In genomic region chr19:49487277-49488045, GRCh38 we compare ENCODE assay signal across 8 cellular contexts. TPM values are rescaled to one million over a fixed set of nuclear protein-coding genes. Genes with fewer than 3 reads are reported as not detected.
A peak's percentile ranks its signal among the peaks of the same experiment; 100 is the strongest.
DNase-seq lines count a peak whose midpoint lies in the region; ATAC-seq and TF ChIP-seq lines count a peak whose summit lies in the region.

Gene RPL13A (plus strand): TSS chr19:49487608. CDS start chr19:49487630, 22 bp downstream.

- H3K4me1 ChIP-seq in OCI-LY3 (ENCODE audit: low read length), result peaks cover 18% of the 10 kb centered on the region

- peak within 1 kb of the TSS; percentile 87 for H3K4me3 ChIP-seq in OCI-LY3 (ENCODE audit: low read length)

- peak within 1 kb of the TSS; percentile 95 for H3K27ac Mint-ChIP-seq in endothelial cell (ENCODE audit: unreplicated experiment)
- peak within 1 kb of the TSS; percentile 95 for H3K27ac Mint-ChIP-seq in mesothelial cell of epicardium

- H3K27me3 ChIP-seq in OCI-LY3 (ENCODE audit: low read depth, low read length), result no peaks in the 10 kb centered on the region

- peaks cover 44% of the 10 kb centered on the region for H3K36me3 ChIP-seq in OCI-LY3 (replicated peaks; ENCODE audit: low read depth, low read length)

- H3K27ac ChIP-seq in OCI-LY3 (ENCODE audit: low read length), result peak within 1 kb of the TSS; percentile 83

- no peak for TF ChIP-seq CTCF in OCI-LY3 (IDR thresholded peaks at IDR 0.05; ENCODE audit: low read depth, low read length)
- TF ChIP-seq CTCF in endothelial cell (IDR thresholded peaks at IDR 0.05; ENCODE audit: unreplicated experiment), result no peak
- no peak for TF ChIP-seq CTCF in mesothelial cell of epicardium (IDR thresholded peaks at IDR 0.05; ENCODE audit: unreplicated experiment)

- DNase-seq in D341Med (ENCODE audit: low spot score), result peak; percentile 98
- peak; percentile 98 for DNase-seq in HuH-7 (ENCODE audit: low spot score)
- DNase-seq in activated CD8-positive, alpha-beta memory T cell treated with anti-CD3 and anti-CD28 coated beads, Interleukin-2, amount 50 U/mL, for 48 hours, result peak; percentile 100
- peak; percentile 99 for DNase-seq in endothelial cell (ENCODE audit: low spot score)
- peak; percentile 100 for DNase-seq in mesothelial cell of epicardium (ENCODE audit: low spot score in 2 of 2, unreplicated experiment in 2 of 2)
- DNase-seq in stimulated activated CD8-positive, alpha-beta memory T cell treated with anti-CD3 and anti-CD28 coated beads, Interleukin-15, amount 100 ng/mL, for 48 hours (ENCODE audit: low read depth in 2 of 2), result peak; percentile 100

- peaks cover 34% of the 10 kb centered on the region for H4K20me1 ChIP-seq in OCI-LY3 (ENCODE audit: insufficient read depth, low read length)

- H3K79me2 ChIP-seq in OCI-LY3 (ENCODE audit: low read length), result peaks cover 42% of the 10 kb centered on the region

- no peaks in the 10 kb centered on the region for H3K9me3 ChIP-seq in OCI-LY3 (ENCODE audit: insufficient read depth, low read length)

- no peak within 1 kb of the TSS for H2AFZ ChIP-seq in OCI-LY3 (ENCODE audit: low read depth, low read length)

- H3K4me1 Mint-ChIP-seq in endothelial cell (ENCODE audit: unreplicated experiment) (peaks cover 22% of the 10 kb centered on the region), mesothelial cell of epicardium (peaks cover 23% of the 10 kb centered on the region)

- peak; percentile 85 for ATAC-seq in GM21515 (IDR thresholded peaks at IDR 0.05; ENCODE audit: unreplicated experiment)

- H3K9ac ChIP-seq in OCI-LY3 (ENCODE audit: low read length), result peak within 1 kb of the TSS; percentile 99

- H3K4me2 ChIP-seq in OCI-LY3 (ENCODE audit: low read length), result peak within 1 kb of the TSS; percentile 77

- H3K36me3 Mint-ChIP-seq in endothelial cell (ENCODE audit: low read depth, unreplicated experiment) (peaks cover 30% of the 10 kb centered on the region), mesothelial cell of epicardium (peaks cover 23% of the 10 kb centered on the region)

- peaks cover 21% of the 10 kb centered on the region for H3K27me3 Mint-ChIP-seq in endothelial cell (ENCODE audit: unreplicated experiment)
- peaks cover 2% of the 10 kb centered on the region for H3K27me3 Mint-ChIP-seq in mesothelial cell of epicardium (ENCODE audit: low read depth)

- no peaks in the 10 kb centered on the region for H3K9me3 Mint-ChIP-seq in endothelial cell (ENCODE audit: unreplicated experiment)
- no peaks in the 10 kb centered on the region for H3K9me3 Mint-ChIP-seq in mesothelial cell of epicardium

- H3K4me3 Mint-ChIP-seq in endothelial cell (ENCODE audit: unreplicated experiment) (peak within 1 kb of the TSS; percentile 100), mesothelial cell of epicardium (peak within 1 kb of the TSS; percentile 96)

RNA-seq across cellular contexts. Expression of gene RPL13A, which starts in this region (rescaled TPM):
- total RNA-seq in endothelial cell (ENCODE audit: unreplicated experiment), result 2,762 TPM
- total RNA-seq in mesothelial cell of epicardium, result 2,869 to 2,959 TPM (median 2,954 TPM) in 3 replicates

Comparison
In these comparisons a context has a peak if more than half of its experiments do, and no peak if none do; other contexts are left out.
1. Peak in every context shown above with its lines: DNase-seq, ATAC-seq, H3K4me3 ChIP-seq and H3K27ac ChIP-seq.